8 cellular contexts compared by ENCODE assay signal in genomic region chr1:50967416-50968020, GRCh38. TPM values are rescaled to one million over a fixed set of nuclear protein-coding genes. Genes with fewer than 3 reads are reported as not detected.
A peak's percentile ranks its signal among the peaks of the same experiment; 100 is the strongest.
DNase-seq lines count a peak whose midpoint lies in the region; ATAC-seq, FAIRE-seq and TF ChIP-seq lines count a peak whose summit lies in the region.

No MANE protein-coding gene starts in this region.

- peaks cover 7% of the 10 kb centered on the region for H3K4me1 ChIP-seq in skeletal muscle satellite cell (ENCODE audit: control insufficient read depth, insufficient read depth, low read length)

- peak overlapping the region; percentile 100 for H3K4me3 Mint-ChIP-seq in T-helper 17 cell

- peak overlapping the region; percentile 97 for H3K4me2 ChIP-seq in skeletal muscle satellite cell (ENCODE audit: low read length)

- H3K36me3 Mint-ChIP-seq in T-helper 17 cell (ENCODE audit: low read depth) = peaks cover 3% of the 10 kb centered on the region

- POLR2A ChIA-PET in BJ (lab: Charles Lee) = no interaction called here

- no peaks in the 10 kb centered on the region for H3K9me3 ChIP-seq in T-helper 17 cell (ENCODE audit: control insufficient read depth, low read length, poor library complexity, severe bottlenecking)
- no peaks in the 10 kb centered on the region for H3K9me3 ChIP-seq in skeletal muscle satellite cell (replicated peaks; ENCODE audit: low read length)

- peak overlapping the region; percentile 91 for H3K9ac ChIP-seq in skeletal muscle satellite cell (ENCODE audit: low read depth, low read length)

- no peaks in the 10 kb centered on the region for H3K27me3 Mint-ChIP-seq in T-helper 17 cell

- TF ChIP-seq CTCF in BJ (IDR thresholded peaks at IDR 0.05; ENCODE audit: insufficient read depth, low read depth, low read length) (no peak), fibroblast of villous mesenchyme (IDR thresholded peaks at IDR 0.05; ENCODE audit: insufficient read depth, low read depth, low read length) (no peak)

- CTCF ChIA-PET in BJ (lab: Yijun Ruan, JAX) = interaction anchor here (1.7 to 1.8 kb wide), 2 partner anchors 7 to 15 kb away, joined by 4 to 5 read pairs; partner anchors contain the start of gene FAF1

- H3K36me3 ChIP-seq in BJ (ENCODE audit: control insufficient read depth, insufficient read depth, low read length) (no peaks in the 10 kb centered on the region), skeletal muscle satellite cell (ENCODE audit: insufficient read depth, low read length) (no peaks in the 10 kb centered on the region)

- H3K4me3 ChIP-seq in BJ (ENCODE audit: low read depth, low read length) (peak overlapping the region; percentile 53), fibroblast of villous mesenchyme (ENCODE audit: low read depth, low read length) (peak overlapping the region; percentile 94), skeletal muscle satellite cell (ENCODE audit: low read length) (peak overlapping the region; percentile 87)

- H3K4me1 Mint-ChIP-seq in T-helper 17 cell = peaks cover 15% of the 10 kb centered on the region

- DNase-seq in BJ (ENCODE audit: low read depth) = no peak
- DNase-seq in GM19239 (ENCODE audit: insufficient read length, low spot score) = no peak
- DNase-seq in T-helper 17 cell = no peak
- peak; percentile 45 for DNase-seq in fibroblast of villous mesenchyme (ENCODE audit: low read depth)

- ATAC-seq in T-helper 17 cell (no peak), HG02678 (IDR thresholded peaks at IDR 0.05; ENCODE audit: unreplicated experiment) (no peak), GM21381 (IDR thresholded peaks at IDR 0.05; ENCODE audit: unreplicated experiment) (no peak), HG02852 (IDR thresholded peaks at IDR 0.05; ENCODE audit: unreplicated experiment) (no peak)

- H3K27ac Mint-ChIP-seq in T-helper 17 cell = peak overlapping the region; percentile 93

- FAIRE-seq in GM19239 (lab: Jason Lieb, UNC) = peak; percentile 64

- H3K27me3 ChIP-seq in BJ (ENCODE audit: control insufficient read depth, insufficient read depth, low read length) (no peaks in the 10 kb centered on the region), skeletal muscle satellite cell (ENCODE audit: control insufficient read depth, insufficient read depth, low read length) (no peaks in the 10 kb centered on the region)

RNA-seq across cellular contexts. Expression of gene CDKN2C, which starts 2.5 kb away (rescaled TPM):
- polyA plus RNA-seq in BJ (2011; rRNA removed) = 21.3 and 24.6 TPM in 2 replicates
- 11.6 and 12.5 TPM in 2 replicates for polyA minus RNA-seq in BJ (2011; rRNA and poly(A)+ RNA removed)
- total RNA-seq in T-helper 17 cell (1 to 10 TPM; 7.7 to 8.2 TPM), fibroblast of villous mesenchyme (18.0 and 19.0 TPM in 2 replicates)
- total RNA-seq in skeletal muscle satellite cell (2012; rRNA removed) = 8.6 and 21.6 TPM in 2 replicates

RNA-seq across cellular contexts. Expression of gene FAF1, which starts 7.5 kb away (rescaled TPM):
- polyA plus RNA-seq in BJ (2011; rRNA removed) = 15.5 and 28.6 TPM in 2 replicates
- polyA minus RNA-seq in BJ (2011; rRNA and poly(A)+ RNA removed) = 23.0 and 23.6 TPM in 2 replicates
- total RNA-seq in T-helper 17 cell (10 to 100 TPM; 45.8 to 50.1 TPM), fibroblast of villous mesenchyme (41.2 and 55.7 TPM in 2 replicates)
- total RNA-seq in skeletal muscle satellite cell (2012; rRNA removed) = 51.1 and 61.6 TPM in 2 replicates
